In genomic region chr5:113510836-113511451, GRCh38 we compare ENCODE assay signal across 8 cellular contexts. TPM values are rescaled to one million over a fixed set of nuclear protein-coding genes. Genes with fewer than 3 reads are reported as not detected.
DNase-seq lines count a peak whose midpoint lies in the region; ATAC-seq lines count a peak whose summit lies in the region.

No MANE protein-coding gene starts in this region.

- peak; percentile 19 for ATAC-seq in HG02885 (IDR thresholded peaks at IDR 0.05; ENCODE audit: poor library complexity, unreplicated experiment)
- ATAC-seq in HG02759 (IDR thresholded peaks at IDR 0.05; ENCODE audit: unreplicated experiment), result no peak

- peak; percentile 54 for DNase-seq in COR-L47 (lab: John Stamatoyannopoulos, UW)
- DNase-seq in SK-N-DZ (ENCODE audit: low spot score), result peak; percentile 57
- peak; percentile 20 for DNase-seq in kidney glomerular epithelial cell (lab: John Stamatoyannopoulos, UW)
- no peak for DNase-seq in NCI-H2196 treated with DMSO at 0.1 percent for 48 hours (lab: John Stamatoyannopoulos, UW; ENCODE audit: unreplicated experiment)
- DNase-seq in activated naive CD4-positive, alpha-beta T cell treated with anti-CD3 and anti-CD28 coated beads, Interleukin-2, amount 50 U/mL, for 16 hours, result no peak
- no peak for DNase-seq in activated naive CD4-positive, alpha-beta T cell treated with Interleukin-2 at 50 U/mL for 16 hours

RNA-seq across cellular contexts. Expression of gene YTHDC2, which starts 2.5 kb away (rescaled TPM):
- 14.4 and 19.9 TPM in 2 replicates for polyA plus RNA-seq in SK-N-DZ (2014; cell fraction: cytosol; rRNA removed)
- 32.9 and 52.2 TPM in 2 replicates for polyA plus RNA-seq in SK-N-DZ (2014; cell fraction: nucleus; rRNA removed)

RNA-seq across cellular contexts. Expression of gene MCC, which starts 22.7 kb away (rescaled TPM):
- polyA plus RNA-seq in SK-N-DZ (2014; cell fraction: cytosol; rRNA removed), result 30.4 and 37.3 TPM in 2 replicates
- polyA plus RNA-seq in SK-N-DZ (2014; cell fraction: nucleus; rRNA removed), result 20.1 and 23.2 TPM in 2 replicates

Comparison
In these comparisons a context has a peak if more than half of its experiments do, and no peak if none do; other contexts are left out.
1. DNase-seq: peak in COR-L47 (single experiment), SK-N-DZ (single experiment) and kidney glomerular epithelial cell (single experiment); none in NCI-H2196 treated with DMSO at 0.1 percent for 48 hours (single experiment), activated naive CD4-positive, alpha-beta T cell treated with anti-CD3 and anti-CD28 coated beads, Interleukin-2, amount 50 U/mL, for 16 hours (single experiment) and activated naive CD4-positive, alpha-beta T cell treated with Interleukin-2 at 50 U/mL for 16 hours (single experiment).